ENCODE assay signal across 15 cellular contexts in the genomic region with DNA sequence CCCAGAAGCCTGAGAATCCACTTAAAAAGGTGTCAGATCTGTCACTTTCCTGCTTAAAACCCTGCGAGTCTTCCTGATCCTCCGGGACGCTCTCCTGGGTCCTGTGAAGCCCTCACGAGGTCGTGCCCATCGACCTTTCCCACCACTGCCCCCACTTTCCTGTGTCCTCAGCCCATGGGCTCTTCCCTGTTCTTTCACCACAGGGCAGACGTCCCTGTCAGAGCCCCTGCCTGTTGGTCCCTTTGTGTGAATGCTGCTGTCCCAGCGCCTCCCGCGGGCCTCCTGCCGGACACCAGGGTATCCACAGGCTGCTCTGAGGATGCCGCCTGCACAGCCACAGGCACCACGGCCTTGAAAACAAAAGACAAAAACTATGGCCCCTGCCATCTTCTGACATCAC.
DNase-seq lines count a peak whose midpoint lies in the region; ATAC-seq, FAIRE-seq and TF ChIP-seq lines count a peak whose summit lies in the region.
"Had no signal": no experiment of that assay in that cellular context is flagged by ENCODE, and none has a peak within 500 bp of the region (broad histone marks: within the 10 kb centered on the region; RNA-seq: fewer than 3 reads in every experiment).

No MANE protein-coding gene starts in this region.

- intact Hi-C loops in posterior vena cava (cut with DNase I), result no loop called here
- intact Hi-C loops in kidney (cut with DNase I), result no loop called here
- intact Hi-C loops in transverse colon (cut with DNase I; ENCODE audit: low total_unique reads), result no loop called here

- peak; percentile 57; the same call in 1 of the 2 replicates for ATAC-seq in WTC11
- no peak for ATAC-seq in HG02763 (IDR thresholded peaks at IDR 0.05; ENCODE audit: unreplicated experiment)

- in situ Hi-C loops in transverse colon (cut with MboI; ENCODE audit: low pct_ligation_motif_present in 1 of 4, low pct_unique_long_range_greater_than_20kb in 1 of 4, low sequenced_read_pairs in 3 of 4), result no loop called here

- H3K4me1 ChIP-seq in kidney (ENCODE audit: control insufficient read depth in 1 of 2, insufficient read depth in 1 of 2, low read depth in 1 of 2, low read length in 2 of 2) (no peaks in the 10 kb centered on the region), transverse colon (no peaks in the 10 kb centered on the region)

- peak overlapping the region; percentile 75; the same call in 1 of the 2 replicates for H3K27ac Mint-ChIP-seq in WTC11

- POLR2A ChIA-PET in WTC11 (lab: Charles Lee), result no interaction called here

- TF ChIP-seq POLR2A in transverse colon (IDR thresholded peaks at IDR 0.05), result no peak

- H3K9me3 Mint-ChIP-seq in WTC11, result no peaks in the 10 kb centered on the region

- H3K9me3 ChIP-seq in kidney (ENCODE audit: control insufficient read depth in 1 of 2, low read length in 2 of 2), result no peaks in the 10 kb centered on the region
- no peaks in the 10 kb centered on the region for H3K9me3 ChIP-seq in transverse colon
- H3K9me3 ChIP-seq: MG63 had no signal

- H3K36me3 ChIP-seq in kidney (ENCODE audit: control insufficient read depth in 1 of 2, insufficient read depth in 2 of 2, low read length in 2 of 2) (no peaks in the 10 kb centered on the region), transverse colon (no peaks in the 10 kb centered on the region)
- H3K36me3 ChIP-seq: MG63 had no signal

- TF ChIP-seq CTCF in WTC11 (IDR thresholded peaks at IDR 0.05) (no peak), kidney (IDR thresholded peaks at IDR 0.05; ENCODE audit: borderline replicate concordance, extremely low read depth, insufficient read depth) (no peak), transverse colon (IDR thresholded peaks at IDR 0.05) (no peak)

- no peak overlapping the region for H3K4me3 Mint-ChIP-seq in WTC11
- H3K4me3 Mint-ChIP-seq: CD4-positive, alpha-beta memory T cell had no signal

- no peaks in the 10 kb centered on the region for H3K36me3 Mint-ChIP-seq in WTC11
- H3K36me3 Mint-ChIP-seq: CD4-positive, alpha-beta memory T cell had no signal

- FAIRE-seq in kidney (lab: Jason Lieb, UNC), result no peak
- FAIRE-seq: RCC 7860 had no signal

- CTCF ChIA-PET in WTC11 (lab: Charles Lee), result interaction anchor here (1.0 kb wide), 1 partner anchor 31 kb away, joined by 3 read pairs; no protein-coding TSS in a partner anchor

- H3K4me3 ChIP-seq in kidney (ENCODE audit: low read length in 2 of 2) (no peak overlapping the region), transverse colon (no peak overlapping the region)
- H3K4me3 ChIP-seq: MG63 had no signal

- no peaks in the 10 kb centered on the region for H3K27me3 ChIP-seq in transverse colon
- H3K27me3 ChIP-seq: MG63 had no signal

- H3K27ac ChIP-seq in kidney (ENCODE audit: low read depth in 2 of 2, low read length in 2 of 2) (no peak overlapping the region), transverse colon (no peak overlapping the region)

- no peaks in the 10 kb centered on the region for H3K27me3 Mint-ChIP-seq in WTC11 (ENCODE audit: low read depth)

- no peak overlapping the region for H3K9ac ChIP-seq in kidney (ENCODE audit: low read length in 2 of 2)

- peaks cover 4% of the 10 kb centered on the region; the same call in 1 of the 2 replicates for H3K4me1 Mint-ChIP-seq in WTC11
- H3K4me1 Mint-ChIP-seq: CD4-positive, alpha-beta memory T cell had no signal

- WGBS in transverse colon (ENCODE audit: low coverage in 1 of 2), 2 donors, result 79% methylated on average over 13 of the region's 13 CpGs; no CpG with 5 or more reads in 1 of the 2 donors

- DNase-seq in ELF-1 (ENCODE audit: low read depth, low spot score), result peak; percentile 68
- peak; percentile 29 for DNase-seq in WTC11 (ENCODE audit: low spot score)
- peak; percentile 31 for DNase-seq in iPS-NIHi7 (ENCODE audit: extremely low spot score)
- DNase-seq in posterior vena cava (ENCODE audit: low spot score), result peak; percentile 74
- no peak for DNase-seq in kidney
- no peak for DNase-seq in transverse colon
- DNase-seq: CD4-positive, alpha-beta memory T cell; Karpas-422; MG63; NCI-H1092; NCI-H2081 treated with DMSO at 0.1 percent for 48 hours; NCI-H510A treated with DMSO at 0.1 percent for 48 hours; SHP77 had no signal

- TF ChIP-seq EP300 in transverse colon (IDR thresholded peaks at IDR 0.05; ENCODE audit: low read depth), result no peak

TF ChIP-seq in WTC11, 78 proteins besides CTCF, POLR2A, EP300 and RAD21:
- TF ChIP-seq TEAD1 (CRISPR knock-in tag; IDR thresholded peaks at IDR 0.05), result no peak
- TF ChIP-seq FOXK1 (CRISPR knock-in tag; IDR thresholded peaks at IDR 0.05), result no peak
- no peak for TF ChIP-seq ZNF423 (CRISPR knock-in tag; IDR thresholded peaks at IDR 0.05)
- no peak for TF ChIP-seq ZNF671 (CRISPR knock-in tag; IDR thresholded peaks at IDR 0.05)
- TF ChIP-seq JAZF1 (CRISPR knock-in tag; IDR thresholded peaks at IDR 0.05), result no peak
- TF ChIP-seq, protein P1, sequence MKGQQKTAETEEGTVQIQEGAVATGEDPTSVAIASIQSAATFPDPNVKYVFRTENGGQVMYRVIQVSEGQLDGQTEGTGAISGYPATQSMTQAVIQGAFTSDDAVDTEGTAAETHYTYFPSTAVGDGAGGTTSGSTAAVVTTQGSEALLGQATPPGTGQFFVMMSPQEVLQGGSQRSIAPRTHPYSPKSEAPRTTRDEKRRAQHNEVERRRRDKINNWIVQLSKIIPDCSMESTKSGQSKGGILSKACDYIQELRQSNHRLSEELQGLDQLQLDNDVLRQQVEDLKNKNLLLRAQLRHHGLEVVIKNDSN (CRISPR knock-in tag; IDR thresholded peaks at IDR 0.05), result no peak
- TF ChIP-seq FOXP1 (CRISPR knock-in tag; IDR thresholded peaks at IDR 0.05; ENCODE audit: borderline replicate concordance), result no peak
- no peak for TF ChIP-seq MLX (CRISPR knock-in tag; IDR thresholded peaks at IDR 0.05)
- no peak for TF ChIP-seq GTF2I (CRISPR knock-in tag; conservative IDR thresholded peaks at IDR 0.05)
- no peak for TF ChIP-seq MYBL2 (CRISPR knock-in tag; IDR thresholded peaks at IDR 0.05)

Comparison
In these comparisons a context has a peak if more than half of its experiments do, and no peak if none do; other contexts are left out.
1. DNase-seq: peak in ELF-1 (single experiment), WTC11 (single experiment), iPS-NIHi7 (single experiment) and posterior vena cava (single experiment); none in kidney (single experiment) and transverse colon (single experiment).